In genomic region chr1:193283026-193283425, GRCh38 we compare ENCODE assay signal across 1 cellular context.
TF ChIP-seq lines count a peak whose summit lies in the region.

No MANE protein-coding gene starts in this region.

TF ChIP-seq in IMR-90, 13 proteins besides CTCF, POLR2A, EP300 and RAD21 (continued from another document):
- TF ChIP-seq NFE2L2 (IDR thresholded peaks at IDR 0.05; ENCODE audit: low read depth, low read length) (no peak), BHLHE40 (IDR thresholded peaks at IDR 0.05; ENCODE audit: low read depth, low read length) (no peak), CHD1 (IDR thresholded peaks at IDR 0.05; ENCODE audit: low read depth, low read length) (no peak), SMC3 (IDR thresholded peaks at IDR 0.05; ENCODE audit: low read depth, low read length) (no peak)
- TF ChIP-seq, protein P1, sequence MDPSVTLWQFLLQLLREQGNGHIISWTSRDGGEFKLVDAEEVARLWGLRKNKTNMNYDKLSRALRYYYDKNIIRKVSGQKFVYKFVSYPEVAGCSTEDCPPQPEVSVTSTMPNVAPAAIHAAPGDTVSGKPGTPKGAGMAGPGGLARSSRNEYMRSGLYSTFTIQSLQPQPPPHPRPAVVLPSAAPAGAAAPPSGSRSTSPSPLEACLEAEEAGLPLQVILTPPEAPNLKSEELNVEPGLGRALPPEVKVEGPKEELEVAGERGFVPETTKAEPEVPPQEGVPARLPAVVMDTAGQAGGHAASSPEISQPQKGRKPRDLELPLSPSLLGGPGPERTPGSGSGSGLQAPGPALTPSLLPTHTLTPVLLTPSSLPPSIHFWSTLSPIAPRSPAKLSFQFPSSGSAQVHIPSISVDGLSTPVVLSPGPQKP (IDR thresholded peaks at IDR 0.05; ENCODE audit: borderline replicate concordance, low read depth, low read length), result no peak
